ENCODE assay signal across 8 cellular contexts in the genomic region with DNA sequence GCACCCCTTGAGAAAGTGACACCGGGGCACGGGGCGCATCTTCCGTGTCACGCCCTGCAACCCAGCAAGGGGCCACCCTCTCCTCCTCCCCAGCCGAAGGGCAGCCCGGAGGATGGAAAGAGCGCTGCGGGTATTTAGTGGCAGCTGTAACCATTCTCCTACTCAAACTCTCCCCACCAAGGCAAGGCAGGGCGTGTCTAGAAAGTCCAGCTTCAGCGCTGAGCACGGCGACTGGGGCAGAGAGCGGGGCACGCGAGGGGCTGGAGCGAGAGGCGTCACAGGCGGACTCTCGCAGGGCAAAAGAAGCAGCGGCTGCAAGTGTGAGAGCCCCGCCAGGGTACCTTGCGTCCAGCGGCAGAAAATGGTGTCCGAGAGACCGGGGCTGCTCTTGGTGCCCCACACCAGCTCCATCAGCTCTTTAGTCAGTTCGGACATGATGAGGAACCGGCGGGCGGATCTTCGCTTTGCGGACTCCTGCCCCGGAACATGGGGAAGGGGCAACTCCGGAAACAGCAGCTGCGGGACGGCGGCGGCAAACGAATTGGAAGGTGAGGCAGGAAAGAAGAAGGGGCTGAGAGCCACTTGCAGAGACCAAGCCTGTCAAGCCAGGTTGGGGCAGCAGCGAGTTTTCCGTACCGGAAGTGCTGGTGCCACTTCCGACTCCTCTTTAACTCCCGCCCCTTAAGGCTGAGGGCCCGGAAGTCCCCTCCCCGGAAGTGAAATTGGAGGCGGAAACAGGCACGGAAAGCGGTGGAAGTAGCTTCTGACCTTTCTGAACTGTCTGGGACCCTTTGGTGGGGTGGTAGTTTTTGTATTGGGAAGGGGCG. TPM values are rescaled to one million over a fixed set of nuclear protein-coding genes. Genes with fewer than 3 reads are reported as not detected.
DNase-seq lines count a peak whose midpoint lies in the region; FAIRE-seq and TF ChIP-seq lines count a peak whose summit lies in the region.

A gene (minus strand): TSS at position 643 of the 827 bp plus-strand sequence. CDS start 208 bp downstream, at position 435.

- H3K4ac ChIP-seq in neuronal stem cell (ENCODE audit: low read length), result no peak within 1 kb of the TSS

- H3K18ac ChIP-seq in neuronal stem cell (ENCODE audit: low read length), result peak within 1 kb of the TSS; percentile 68

- no peak for FAIRE-seq in frontal cortex (lab: Jason Lieb, UNC)

- no peak within 1 kb of the TSS for H2BK15ac ChIP-seq in neuronal stem cell (ENCODE audit: low read length)

- peak within 1 kb of the TSS; percentile 52 for H4K8ac ChIP-seq in neuronal stem cell (ENCODE audit: low read depth, low read length)

- H2BK12ac ChIP-seq in neuronal stem cell (ENCODE audit: low read length), result no peak within 1 kb of the TSS

- H2AFZ ChIP-seq in neuronal stem cell (ENCODE audit: low read length), result peak within 1 kb of the TSS; percentile 95

- no peak within 1 kb of the TSS for H2AK5ac ChIP-seq in neuronal stem cell (ENCODE audit: low read depth, low read length)

- no CpG with 5 or more reads among the region's 50 CpGs for WGBS in neuronal stem cell (ENCODE audit: extremely low coverage in 2 of 2, insufficient read length in 2 of 2, insufficient replicate concordance in 1 of 2), 2 donors

- DNase-seq in ELR (ENCODE audit: low read depth) (peak; percentile 83), GOT3 (lab: John Stamatoyannopoulos, UW) (peak; percentile 39), LNCaP clone FGC (ENCODE audit: low read depth) (peak; percentile 80), SJCRH30 (peak; percentile 81 to 87), frontal cortex (ENCODE audit: low spot score in 2 of 2) (peak; percentile 49 to 68), neuronal stem cell (ENCODE audit: low spot score) (peak; percentile 40)
- DNase-seq in activated naive CD4-positive, alpha-beta T cell treated with Interleukin-2 at 50 U/mL for 16 hours, result peak; percentile 86

- H3K27ac ChIP-seq in SJCRH30, result peak within 1 kb of the TSS; percentile 44
- H3K27ac ChIP-seq in neuronal stem cell (replicated peaks; ENCODE audit: low read length), result no peak within 1 kb of the TSS
- peak within 1 kb of the TSS; percentile 80 for H3K27ac ChIP-seq in subcutaneous abdominal adipose tissue (ENCODE audit: low read depth, low read length)

- H3K27me3 ChIP-seq in SJCRH30 (no peaks in the 10 kb centered on the region), neuronal stem cell (ENCODE audit: control insufficient read depth in 3 of 3, insufficient read depth in 3 of 3, low read depth in 1 of 3, low read length in 3 of 3) (peaks cover 0 to 13% (median 2%) of the 10 kb centered on the region in 3 experiments), subcutaneous abdominal adipose tissue (ENCODE audit: control insufficient read depth in 5 of 5, insufficient read depth in 4 of 5, low read length in 5 of 5) (peaks cover 0 to 7% (median 0%) of the 10 kb centered on the region in 5 donors)

- no peak for TF ChIP-seq CTCF in LNCaP clone FGC (IDR thresholded peaks at IDR 0.05; ENCODE audit: control insufficient read depth, extremely low read depth, insufficient read depth)

- H2BK5ac ChIP-seq in neuronal stem cell (ENCODE audit: low read length), result peak within 1 kb of the TSS; percentile 1

- no peaks in the 10 kb centered on the region for H3K9me3 ChIP-seq in SJCRH30 (replicated peaks)
- peaks cover 0 to 3% of the 10 kb centered on the region in 2 donors for H3K9me3 ChIP-seq in neuronal stem cell (replicated peaks in 1 of 2; ENCODE audit: control insufficient read depth in 2 of 2, insufficient read depth in 1 of 2, low read depth in 1 of 2, low read length in 2 of 2)
- H3K9me3 ChIP-seq in subcutaneous abdominal adipose tissue (ENCODE audit: control insufficient read depth in 5 of 5, low read length in 5 of 5), result no peaks in the 10 kb centered on the region

- no peak within 1 kb of the TSS for H2BK120ac ChIP-seq in neuronal stem cell (ENCODE audit: low read depth, low read length)

- H3K4me3 ChIP-seq in LNCaP clone FGC (ENCODE audit: low read depth, low read length) (peak within 1 kb of the TSS; percentile 95), SJCRH30 (peak within 1 kb of the TSS; percentile 76), neuronal stem cell (ENCODE audit: low read length in 2 of 2) (peak within 1 kb of the TSS; percentile 86 to 90), subcutaneous abdominal adipose tissue (ENCODE audit: low read depth in 1 of 5, low read length in 5 of 5) (peak within 1 kb of the TSS; percentile 93 to 98 (median 97))

- H4K91ac ChIP-seq in neuronal stem cell (ENCODE audit: low read depth, low read length, poor library complexity), result no peak within 1 kb of the TSS

- 0 out of 2 replicates have a peak, but pooled peaks cover 2% of the 10 kb centered on the region for H3K4me1 ChIP-seq in SJCRH30
- peaks cover 0 to 2% of the 10 kb centered on the region in 2 donors for H3K4me1 ChIP-seq in neuronal stem cell (ENCODE audit: control insufficient read depth in 2 of 2, insufficient read depth in 1 of 2, low read depth in 1 of 2, low read length in 2 of 2)
- H3K4me1 ChIP-seq in subcutaneous abdominal adipose tissue (ENCODE audit: control insufficient read depth in 5 of 5, insufficient read depth in 5 of 5, low read length in 5 of 5), result peaks cover 2 to 37% (median 26%) of the 10 kb centered on the region in 5 donors

- no peak within 1 kb of the TSS for H3K23ac ChIP-seq in neuronal stem cell (ENCODE audit: low read depth, low read length, poor library complexity)

- H3K36me3 ChIP-seq in SJCRH30 (no peaks in the 10 kb centered on the region), neuronal stem cell (replicated peaks in 1 of 2; ENCODE audit: control insufficient read depth in 2 of 2, insufficient read depth in 2 of 2, low read length in 2 of 2) (no peaks in the 10 kb centered on the region), subcutaneous abdominal adipose tissue (ENCODE audit: control insufficient read depth in 5 of 5, insufficient read depth in 5 of 5, low read length in 5 of 5) (no peaks in the 10 kb centered on the region)

- no peak within 1 kb of the TSS for H3K14ac ChIP-seq in neuronal stem cell (ENCODE audit: low read length)

- peak within 1 kb of the TSS; percentile 91 for H3K9ac ChIP-seq in neuronal stem cell (ENCODE audit: low read depth, low read length, poor library complexity)
- H3K9ac ChIP-seq in subcutaneous abdominal adipose tissue (ENCODE audit: low read length in 5 of 5), result peak within 1 kb of the TSS; percentile 71 to 96 (median 84)

- H3K4me2 ChIP-seq in neuronal stem cell (ENCODE audit: insufficient read depth, low read length, poor library complexity, severe bottlenecking), result peak within 1 kb of the TSS; percentile 77

- H3K79me1 ChIP-seq in neuronal stem cell (ENCODE audit: low read depth, low read length), result no peaks in the 10 kb centered on the region

RNA-seq across cellular contexts. Expression of the gene that starts here (rescaled TPM):
- 18.4 and 22.0 TPM in 2 replicates for total RNA-seq in SJCRH30 (2014; rRNA removed; shearing (Covaris generic))
- total RNA-seq in frontal cortex, result 136 TPM
- 12.6 TPM for polyA plus RNA-seq in neuronal stem cell (2013, experiment 1 of 2)
- 12.5 TPM for polyA plus RNA-seq in neuronal stem cell (2013, experiment 2 of 2)
